Comparison of ENCODE assay signal across 9 cellular contexts in the genomic region with DNA sequence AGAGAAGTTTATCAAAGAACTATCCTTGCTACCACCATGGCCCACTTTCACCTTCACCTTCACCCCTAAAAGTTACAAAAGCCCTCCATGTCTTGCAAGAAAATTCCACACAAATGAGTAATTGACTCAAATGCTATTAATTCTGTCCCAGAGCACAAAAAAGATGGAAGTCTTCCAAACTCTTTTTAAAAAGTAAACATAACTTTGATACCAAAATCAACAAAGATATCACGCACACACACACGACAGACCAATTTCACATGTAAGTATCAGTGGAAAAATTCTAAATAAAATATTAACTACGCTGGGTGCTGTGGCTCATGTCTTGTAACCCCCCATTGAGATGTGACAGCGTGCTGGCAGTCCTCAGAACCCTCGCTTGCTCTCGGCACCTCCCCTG. TPM values are rescaled to one million over a fixed set of nuclear protein-coding genes. Genes with fewer than 3 reads are reported as not detected.
A peak's percentile ranks its signal among the peaks of the same experiment; 100 is the strongest.
DNase-seq lines count a peak whose midpoint lies in the region; ATAC-seq, FAIRE-seq and TF ChIP-seq lines count a peak whose summit lies in the region.
"Had no signal": no experiment of that assay in that cellular context is flagged by ENCODE, and none has a peak within 500 bp of the region (broad histone marks: within the 10 kb centered on the region; RNA-seq: fewer than 3 reads in every experiment).

No MANE protein-coding gene starts in this region.

- H3K4me3 ChIP-seq in right lobe of liver (no peak overlapping the region), HepG2 (replicated peaks in 1 of 3; ENCODE audit: insufficient read depth in 1 of 3, low read depth in 2 of 3, low read length in 3 of 3) (no peak overlapping the region), astrocyte (ENCODE audit: insufficient read depth, low read depth, low read length) (no peak overlapping the region), aorta (ENCODE audit: low read length in 2 of 2) (no peak overlapping the region)
- H3K4me3 ChIP-seq in naive thymus-derived CD4-positive, alpha-beta T cell (ENCODE audit: low read length) = no peak overlapping the region

- H3K27ac Mint-ChIP-seq in astrocyte (ENCODE audit: unreplicated experiment) = peak overlapping the region; percentile 31
- peak overlapping the region in 7 of 9 donors; percentile 49 to 98 (median 94) for H3K27ac Mint-ChIP-seq in naive thymus-derived CD4-positive, alpha-beta T cell

- TF ChIP-seq POLR2A in right lobe of liver (IDR thresholded peaks at IDR 0.05) = no peak
- TF ChIP-seq POLR2A in HepG2 (IDR thresholded peaks at IDR 0.05; ENCODE audit: insufficient read depth in 1 of 2, low read depth in 2 of 2, low read length in 2 of 2) = no peak

- H3K9ac ChIP-seq in HepG2 (ENCODE audit: insufficient read depth, low read depth, low read length) = no peak overlapping the region
- no peak overlapping the region for H3K9ac ChIP-seq in astrocyte (ENCODE audit: low read length)

- TF ChIP-seq RAD21 in HepG2 (CRISPR knock-in tag; IDR thresholded peaks at IDR 0.05) = no peak

- H2AFZ ChIP-seq in HepG2 (ENCODE audit: low read length) (no peak overlapping the region), astrocyte (ENCODE audit: low read depth, low read length) (no peak overlapping the region)

- no peak for FAIRE-seq in HepG2 (lab: Jason Lieb, UNC)
- FAIRE-seq in astrocyte (lab: Jason Lieb, UNC) = no peak

- no peak for ATAC-seq in right lobe of liver
- ATAC-seq in HepG2 = no peak
- ATAC-seq in naive thymus-derived CD4-positive, alpha-beta T cell = no peak
- peak; percentile 4 for ATAC-seq in aorta (ENCODE audit: low FRiP score)
- ATAC-seq in HG03196 (IDR thresholded peaks at IDR 0.05; ENCODE audit: unreplicated experiment) = no peak

- no peak for DNase-seq in right lobe of liver
- no peak for DNase-seq in HepG2 (ENCODE audit: low spot score)
- no peak for DNase-seq in astrocyte (ENCODE audit: low read depth)
- DNase-seq in naive thymus-derived CD4-positive, alpha-beta T cell = no peak
- DNase-seq in aorta = no peak
- no peak for DNase-seq in hippocampal formation (lab: John Stamatoyannopoulos, UW)
- no peak for DNase-seq in iPS-NIHi7 (ENCODE audit: extremely low spot score)
- DNase-seq: COR-L47 had no signal

- H3K4me2 ChIP-seq in HepG2 (ENCODE audit: low read depth, low read length) = no peak overlapping the region
- H3K4me2 ChIP-seq in astrocyte (ENCODE audit: low read length) = peak overlapping the region; percentile 95

- 41% methylated on average over 3 of the region's 6 CpGs for WGBS in right lobe of liver (ENCODE audit: insufficient coverage, low coverage, low lambda C conversion rate, missing lambda C conversion rate)
- 74% methylated on average over 6 of the region's 6 CpGs for WGBS in HepG2 (ENCODE audit: low lambda C conversion rate)
- 1 to 8% methylated on average over 6 of the region's 6 CpGs for WGBS in aorta, 2 donors

- in situ Hi-C loops in HepG2 (cut with HindIII; ENCODE audit: extremely low pct_ligation_motif_present, low pct_unique_long_range_greater_than_20kb) = no loop called here

- no TSS peak for BruUV-seq in HepG2 (replicated peaks; lab: Mats Ljungman, UMichigan)

- TF ChIP-seq CTCF in right lobe of liver (IDR thresholded peaks at IDR 0.05) (no peak), HepG2 (CRISPR knock-in tag; IDR thresholded peaks at IDR 0.05) (no peak), astrocyte (IDR thresholded peaks at IDR 0.05; ENCODE audit: insufficient read depth, low read depth, low read length) (no peak)

- no peaks in the 10 kb centered on the region for H3K36me3 ChIP-seq in right lobe of liver
- no peaks in the 10 kb centered on the region for H3K36me3 ChIP-seq in HepG2 (replicated peaks in 1 of 2; ENCODE audit: control insufficient read depth in 1 of 2, insufficient read depth in 2 of 2, low read length in 2 of 2)
- no peaks in the 10 kb centered on the region for H3K36me3 ChIP-seq in astrocyte (ENCODE audit: insufficient read depth, low read length)
- peaks cover 0 to 6% (median 0%) of the 10 kb centered on the region in 3 experiments for H3K36me3 ChIP-seq in naive thymus-derived CD4-positive, alpha-beta T cell (ENCODE audit: control insufficient read depth in 2 of 3, insufficient read depth in 3 of 3, low read length in 3 of 3)
- no peaks in the 10 kb centered on the region for H3K36me3 ChIP-seq in aorta (ENCODE audit: control insufficient read depth in 1 of 2, insufficient read depth in 2 of 2, low read length in 1 of 2)

- H3K79me2 ChIP-seq in HepG2 (ENCODE audit: insufficient read depth, low read length) (peaks cover 10% of the 10 kb centered on the region), astrocyte (ENCODE audit: insufficient read depth, low read length) (peaks cover 12% of the 10 kb centered on the region)

- H3K4me1 ChIP-seq in right lobe of liver (peaks cover 0 to 17% (median 3%) of the 10 kb centered on the region in 4 donors), HepG2 (ENCODE audit: insufficient read depth, low read length) (peaks cover 22% of the 10 kb centered on the region), astrocyte (ENCODE audit: insufficient read depth, low read length) (peaks cover 8% of the 10 kb centered on the region), aorta (ENCODE audit: control insufficient read depth in 1 of 2, insufficient read depth in 2 of 2, low read length in 2 of 2) (no peaks in the 10 kb centered on the region)
- peaks cover 7 to 10% of the 10 kb centered on the region in 2 donors for H3K4me1 ChIP-seq in naive thymus-derived CD4-positive, alpha-beta T cell (ENCODE audit: control insufficient read depth in 2 of 2, insufficient read depth in 2 of 2, low read length in 2 of 2)

- H3K9me3 ChIP-seq in right lobe of liver (no peaks in the 10 kb centered on the region), HepG2 (ENCODE audit: low read length) (no peaks in the 10 kb centered on the region), astrocyte (ENCODE audit: insufficient read depth, low read depth, low read length) (no peaks in the 10 kb centered on the region), aorta (ENCODE audit: control insufficient read depth, low read length) (no peaks in the 10 kb centered on the region)
- no peaks in the 10 kb centered on the region for H3K9me3 ChIP-seq in naive thymus-derived CD4-positive, alpha-beta T cell (ENCODE audit: control insufficient read depth in 2 of 3, low read length in 3 of 3)

- POLR2A ChIA-PET in HepG2 (lab: Yijun Ruan, JAX) = no interaction called here
- POLR2A ChIA-PET in naive thymus-derived CD4-positive, alpha-beta T cell (lab: Charles Lee) = interaction anchor here (1.4 kb wide), 1 partner anchor 308 kb away, joined by 5 read pairs; no protein-coding TSS in a partner anchor

- H3K27me3 Mint-ChIP-seq in astrocyte (ENCODE audit: low read depth, unreplicated experiment) = no peaks in the 10 kb centered on the region
- H3K27me3 Mint-ChIP-seq in naive thymus-derived CD4-positive, alpha-beta T cell = peaks cover 0 to under 1% (median 0%) of the 10 kb centered on the region in 5 donors

- no peaks in the 10 kb centered on the region for H3K36me3 Mint-ChIP-seq in astrocyte (ENCODE audit: low read depth, unreplicated experiment)
- peaks cover 0 to 12% (median 0%) of the 10 kb centered on the region in 5 donors for H3K36me3 Mint-ChIP-seq in naive thymus-derived CD4-positive, alpha-beta T cell

- intact Hi-C loops in right lobe of liver (cut with DNase I) = no loop called here
- intact Hi-C loops in HepG2 (cut with micrococcal nuclease; ENCODE audit: unreplicated experiment) = no loop called here
- intact Hi-C loops in naive thymus-derived CD4-positive, alpha-beta T cell (cut with micrococcal nuclease) = no loop called here
- intact Hi-C loops in aorta (cut with DNase I) = no loop called here

- peaks cover 9% of the 10 kb centered on the region for H3K4me1 Mint-ChIP-seq in astrocyte (ENCODE audit: low read depth, unreplicated experiment)
- peaks cover 18 to 46% (median 37%) of the 10 kb centered on the region in 7 donors for H3K4me1 Mint-ChIP-seq in naive thymus-derived CD4-positive, alpha-beta T cell

- no peak overlapping the region for H3K4me3 Mint-ChIP-seq in astrocyte (ENCODE audit: unreplicated experiment)
- peak overlapping the region in 8 of 10 donors; percentile 7 to 93 (median 47) for H3K4me3 Mint-ChIP-seq in naive thymus-derived CD4-positive, alpha-beta T cell

- no peaks in the 10 kb centered on the region for H3K9me3 Mint-ChIP-seq in astrocyte (ENCODE audit: unreplicated experiment)
- no peaks in the 10 kb centered on the region for H3K9me3 Mint-ChIP-seq in naive thymus-derived CD4-positive, alpha-beta T cell

- no peak for TF ChIP-seq EP300 in HepG2 (IDR thresholded peaks at IDR 0.05; ENCODE audit: low read depth in 2 of 2, low read length in 2 of 2)
- no peak for TF ChIP-seq EP300 in HepG2 (CRISPR knock-in tag; IDR thresholded peaks at IDR 0.05; ENCODE audit: borderline replicate concordance)

- H3K27ac ChIP-seq in right lobe of liver (peak overlapping the region in 2 of 3 donors; percentile 84 to 85), HepG2 (ENCODE audit: extremely low read length, insufficient read depth, low read length) (no peak overlapping the region), astrocyte (ENCODE audit: low read depth, low read length) (peak overlapping the region; percentile 43), aorta (ENCODE audit: low read depth in 1 of 2, low read length in 2 of 2) (peak overlapping the region; percentile 4 to 12)
- H3K27ac ChIP-seq in naive thymus-derived CD4-positive, alpha-beta T cell (ENCODE audit: low read depth, low read length) = peak overlapping the region; percentile 83

- no peaks in the 10 kb centered on the region for H4K20me1 ChIP-seq in HepG2 (ENCODE audit: insufficient read depth, low read length)
- no peaks in the 10 kb centered on the region for H4K20me1 ChIP-seq in astrocyte (ENCODE audit: insufficient read depth, low read length)

- H3K27me3 ChIP-seq in right lobe of liver = no peaks in the 10 kb centered on the region
- no peaks in the 10 kb centered on the region for H3K27me3 ChIP-seq in HepG2 (ENCODE audit: control insufficient read depth in 1 of 2, insufficient read depth in 2 of 2, low read length in 2 of 2)
- no peaks in the 10 kb centered on the region for H3K27me3 ChIP-seq in astrocyte (ENCODE audit: insufficient read depth, low read length)
- H3K27me3 ChIP-seq in naive thymus-derived CD4-positive, alpha-beta T cell (ENCODE audit: control insufficient read depth in 2 of 2, insufficient read depth in 2 of 2, low read length in 2 of 2) = no peaks in the 10 kb centered on the region
- H3K27me3 ChIP-seq in aorta (ENCODE audit: control insufficient read depth in 1 of 2, insufficient read depth in 2 of 2, low read length in 1 of 2) = no peaks in the 10 kb centered on the region

- CTCF ChIA-PET in HepG2 (lab: Yijun Ruan, JAX; ENCODE audit: low intra/inter-chr PET ratio, low total read pairs) = no interaction called here
- CTCF ChIA-PET in naive thymus-derived CD4-positive, alpha-beta T cell (lab: Charles Lee) = no interaction called here

RNA-seq across cellular contexts. Expression of gene MCCC1, which starts 1.1 kb away (rescaled TPM):
- total RNA-seq in right lobe of liver = 10 to 100 TPM; 34.0 to 57.0 (median 48.2) TPM
- 30.1 and 34.7 TPM in 2 replicates for total RNA-seq in HepG2 (2016; rRNA removed; fragmentation: Illumina TruSeq; extraction: Trizol)
- total RNA-seq in HepG2 (2016; cell fraction: cytosol; rRNA removed; fragmentation: Illumina TruSeq; extraction: Trizol; ENCODE audit: low read depth) = 11.7 and 14.0 TPM in 2 replicates
- total RNA-seq in HepG2 (2016; cell fraction: insoluble cytoplasmic fraction; rRNA removed; fragmentation: Illumina TruSeq; extraction: Trizol) = 32.3 TPM in 2 replicates
- total RNA-seq in HepG2 (2016; cell fraction: membrane; rRNA removed; fragmentation: Illumina TruSeq; extraction: Trizol) = 14.1 and 14.5 TPM in 2 replicates
- total RNA-seq in HepG2 (2016; cell fraction: nucleus; rRNA removed; fragmentation: Illumina TruSeq; extraction: Trizol) = 21.7 and 28.0 TPM in 2 replicates
- 9.8 and 11.7 TPM in 2 replicates for polyA plus RNA-seq in HepG2 (2011; rRNA removed)
- 9.4 and 9.6 TPM in 2 replicates for polyA plus RNA-seq in HepG2 (2011; cell fraction: cytosol; rRNA removed)
- 10.8 and 12.3 TPM in 2 replicates for polyA plus RNA-seq in HepG2 (2011; cell fraction: nucleus; rRNA removed)
- polyA plus RNA-seq in HepG2 (2012) = 12.0 and 19.1 TPM in 2 replicates
- polyA plus RNA-seq in HepG2 (2016; cell fraction: cytosol; fragmentation: Illumina TruSeq; extraction: Trizol; ENCODE audit: low read depth) = 4.4 and 4.8 TPM in 2 replicates
- polyA plus RNA-seq in HepG2 (2016; cell fraction: insoluble cytoplasmic fraction; fragmentation: Illumina TruSeq; extraction: Trizol; ENCODE audit: low read depth) = 29.2 and 34.5 TPM in 2 replicates
- 8.8 and 8.9 TPM in 2 replicates for polyA plus RNA-seq in HepG2 (2016; cell fraction: membrane; fragmentation: Illumina TruSeq; extraction: Trizol; ENCODE audit: low read depth)
- polyA plus RNA-seq in HepG2 (2016; cell fraction: nucleus; fragmentation: Illumina TruSeq; extraction: Trizol; ENCODE audit: insufficient read depth, low read depth) = 28.1 and 28.7 TPM in 2 replicates
- 15.9 and 19.4 TPM in 2 replicates for polyA minus RNA-seq in HepG2 (2011; rRNA and poly(A)+ RNA removed; ENCODE audit: low replicate concordance)
- 10.0 and 11.5 TPM in 2 replicates for polyA minus RNA-seq in HepG2 (2011; cell fraction: cytosol; rRNA and poly(A)+ RNA removed)
- 26.1 and 31.3 TPM in 2 replicates for polyA minus RNA-seq in HepG2 (2011; cell fraction: nucleus; rRNA and poly(A)+ RNA removed)
- 11.5 and 13.4 TPM in 2 replicates for total RNA-seq in astrocyte
- 10 to 100 TPM; 17.7 to 37.5 (median 31.8) TPM for total RNA-seq in naive thymus-derived CD4-positive, alpha-beta T cell
- 10 to 100 TPM; 26.4 to 31.8 TPM for polyA plus RNA-seq in naive thymus-derived CD4-positive, alpha-beta T cell
- 10 to 100 TPM; 16.8 to 20.8 TPM for total RNA-seq in aorta
- polyA plus RNA-seq in aorta = 10 to 100 TPM in 1 of 2 donors, 1 to 10 TPM in 1; 8.5 to 59.4 TPM
